ENCODE assay signal across 9 cellular contexts in the genomic region with DNA sequence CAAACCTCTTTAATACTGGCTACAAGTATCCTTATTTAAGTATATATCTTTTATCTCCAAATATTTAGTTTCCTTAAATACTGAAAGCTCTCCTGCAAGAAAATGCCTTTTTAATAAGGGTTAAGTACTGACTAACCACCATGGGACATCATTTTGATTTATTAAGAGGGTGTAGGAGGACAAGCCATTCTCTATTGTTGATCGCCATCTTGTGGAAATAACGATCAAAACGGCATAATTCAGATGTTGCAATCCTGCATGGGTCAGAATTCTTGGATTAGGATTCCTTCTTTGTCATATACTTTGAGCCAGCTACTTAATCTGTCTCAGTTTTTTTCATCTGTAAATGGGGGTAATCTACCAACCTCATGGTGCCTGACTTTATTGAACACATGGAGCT. TPM values are rescaled to one million over a fixed set of nuclear protein-coding genes. Genes with fewer than 3 reads are reported as not detected.
DNase-seq lines count a peak whose midpoint lies in the region; ATAC-seq, FAIRE-seq and TF ChIP-seq lines count a peak whose summit lies in the region.
"Had no signal": no experiment of that assay in that cellular context is flagged by ENCODE, and none has a peak within 500 bp of the region (broad histone marks: within the 10 kb centered on the region; RNA-seq: fewer than 3 reads in every experiment).

No MANE protein-coding gene starts in this region.

- H3K9me3 Mint-ChIP-seq in neural crest cell: no peaks in the 10 kb centered on the region

- no peak overlapping the region for H3K4me3 Mint-ChIP-seq in neural crest cell

- ATAC-seq in GM21717 (IDR thresholded peaks at IDR 0.05; ENCODE audit: unreplicated experiment) (no peak), HG03520 (IDR thresholded peaks at IDR 0.05; ENCODE audit: unreplicated experiment) (no peak)

- no peaks in the 10 kb centered on the region for H3K4me1 Mint-ChIP-seq in neural crest cell

- no peaks in the 10 kb centered on the region for H3K36me3 Mint-ChIP-seq in neural crest cell (ENCODE audit: low read depth)

- peak; percentile 73 for TF ChIP-seq CTCF in neural crest cell (conservative IDR thresholded peaks at IDR 0.05)

- peak; percentile 15 for FAIRE-seq in endometrium (lab: Jason Lieb, UNC)
- FAIRE-seq: A204.1 had no signal

- H3K27me3 Mint-ChIP-seq in neural crest cell (ENCODE audit: low read depth): no peaks in the 10 kb centered on the region

- DNase-seq in DMS 273 (lab: John Stamatoyannopoulos, UW; ENCODE audit: unreplicated experiment): peak; percentile 68
- DNase-seq in DMS 273 treated with DMSO at 0.1 percent for 48 hours (lab: John Stamatoyannopoulos, UW): no peak
- peak; percentile 31 for DNase-seq in NCI-H82 treated with DMSO at 0.1 percent for 48 hours (lab: John Stamatoyannopoulos, UW; ENCODE audit: unreplicated experiment)
- DNase-seq in neural crest cell (ENCODE audit: low read depth, low spot score): no peak
- no peak for DNase-seq in occipital lobe (lab: John Stamatoyannopoulos, UW)

- H3K27ac Mint-ChIP-seq in neural crest cell (ENCODE audit: unreplicated experiment): no peak overlapping the region

RNA-seq across cellular contexts. Expression of a gene that starts 28.7 kb away (rescaled TPM):
- total RNA-seq in neural crest cell: not detected in 2 replicates
- total RNA-seq in occipital lobe: not detected

RNA-seq across cellular contexts. Expression of a gene that starts 56.5 kb away (rescaled TPM):
- total RNA-seq in neural crest cell: not detected in 2 replicates
- total RNA-seq in occipital lobe: not detected

Comparison
In these comparisons a context has a peak if more than half of its experiments do, and no peak if none do; other contexts are left out.
1. DNase-seq: peak in DMS 273 (single experiment) and NCI-H82 treated with DMSO at 0.1 percent for 48 hours (single experiment); none in DMS 273 treated with DMSO at 0.1 percent for 48 hours (single experiment), neural crest cell (single experiment) and occipital lobe (single experiment).